Comparison of ENCODE assay signal across 8 cellular contexts in the genomic region with DNA sequence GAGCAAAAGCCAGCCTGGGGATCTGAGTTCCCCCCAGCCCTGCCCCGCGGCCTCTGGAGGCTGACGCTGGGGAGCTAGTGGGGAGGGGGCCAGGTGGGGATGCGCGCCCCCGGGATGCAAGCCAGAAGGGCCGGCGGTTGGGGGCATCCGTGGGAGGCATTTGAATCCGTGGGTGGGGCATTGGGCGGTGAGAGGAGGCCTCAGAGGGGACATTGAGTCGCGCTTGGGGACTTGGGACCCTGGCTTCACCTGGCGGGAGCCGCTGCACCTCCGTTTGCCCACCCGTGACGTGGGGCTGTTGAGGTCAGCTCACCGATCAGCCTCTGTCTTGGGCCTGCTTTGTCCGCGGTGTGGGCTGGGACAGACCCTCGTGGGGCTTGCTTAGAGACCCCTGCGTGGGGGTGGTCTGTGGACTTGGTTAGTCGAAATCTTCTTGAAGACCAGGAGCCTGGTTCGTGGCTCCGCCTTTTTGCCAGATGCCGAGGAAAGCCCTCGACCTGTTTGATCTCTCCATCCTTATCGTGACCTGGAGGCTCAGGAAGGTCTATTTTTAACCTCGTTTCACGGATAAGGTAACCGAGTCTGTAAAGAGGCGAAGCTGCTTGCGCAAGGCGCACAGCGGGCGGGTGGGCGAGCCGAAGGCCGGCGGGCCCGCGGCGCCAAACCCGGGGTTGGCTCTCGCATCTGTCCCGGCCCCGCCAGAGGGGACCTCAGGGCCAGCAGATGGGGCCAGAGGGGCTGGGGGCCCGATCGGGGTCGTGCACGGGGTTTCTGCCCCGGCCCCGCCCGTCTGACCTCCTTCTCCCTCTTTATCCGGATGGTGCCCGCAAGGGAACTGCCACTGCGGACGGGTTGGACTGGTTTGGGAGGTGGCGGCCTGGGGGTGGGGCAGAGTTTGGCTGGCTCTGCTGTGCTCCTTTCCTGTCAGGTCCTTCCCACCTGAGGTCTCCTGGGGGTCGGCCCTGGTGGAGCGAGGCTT. TPM values are rescaled to one million over a fixed set of nuclear protein-coding genes. Genes with fewer than 3 reads are reported as not detected.
DNase-seq lines count a peak whose midpoint lies in the region; ATAC-seq and TF ChIP-seq lines count a peak whose summit lies in the region.

No MANE protein-coding gene starts in this region.

- H3K9me3 ChIP-seq in hepatocyte (ENCODE audit: low read depth) = no peaks in the 10 kb centered on the region

- DNase-seq in DMS79 treated with DMSO at 0.1 percent for 48 hours (lab: John Stamatoyannopoulos, UW) (peak; percentile 47), DMS79 (lab: John Stamatoyannopoulos, UW) (no peak), WTC11 (ENCODE audit: low spot score) (peak; percentile 63), hepatocyte (ENCODE audit: low spot score) (no peak), skeletal muscle cell (ENCODE audit: low read depth) (no peak), cortex of kidney (lab: John Stamatoyannopoulos, UW) (no peak)

- H3K27ac ChIP-seq in hepatocyte = no peak overlapping the region

- H3K36me3 Mint-ChIP-seq in WTC11 = peaks cover 4% of the 10 kb centered on the region

- no peak overlapping the region; the same call in 1 of the 2 replicates for H3K27ac Mint-ChIP-seq in WTC11

- H3K4me3 ChIP-seq in hepatocyte (peak overlapping the region; percentile 33), skeletal muscle cell (ENCODE audit: low read depth, low read length) (peak overlapping the region; percentile 51)

- ATAC-seq in WTC11 = peak; percentile 24
- ATAC-seq in HG02763 (IDR thresholded peaks at IDR 0.05; ENCODE audit: unreplicated experiment) = no peak
- no peak for ATAC-seq in HG03378 (IDR thresholded peaks at IDR 0.05; ENCODE audit: unreplicated experiment)

- peaks cover 17% of the 10 kb centered on the region for H3K27me3 Mint-ChIP-seq in WTC11 (ENCODE audit: low read depth)

- peaks cover 4% of the 10 kb centered on the region for H3K27me3 ChIP-seq in hepatocyte

- H3K79me2 ChIP-seq in hepatocyte = peaks cover 6% of the 10 kb centered on the region

- peak overlapping the region; percentile 82 for H3K4me3 Mint-ChIP-seq in WTC11

- H2AFZ ChIP-seq in hepatocyte = peak overlapping the region; percentile 89

- CTCF ChIA-PET in WTC11 (lab: Charles Lee) = interaction anchor here (0.6 to 1.2 kb wide), 4 partner anchors 8 to 293 kb away, joined by 3 to 4 read pairs (median 3); a partner anchor contains a TSS

- H3K9me2 ChIP-seq in hepatocyte (replicated peaks; ENCODE audit: insufficient read depth) = no peaks in the 10 kb centered on the region

- TF ChIP-seq CTCF in WTC11 (IDR thresholded peaks at IDR 0.05) (no peak), hepatocyte (IDR thresholded peaks at IDR 0.05; ENCODE audit: poor library complexity) (no peak)

- peaks cover 37% of the 10 kb centered on the region for H3K4me1 Mint-ChIP-seq in WTC11

- H3K9me3 Mint-ChIP-seq in WTC11 = peaks cover 12% of the 10 kb centered on the region

- H3K4me2 ChIP-seq in hepatocyte = peak overlapping the region; percentile 98

- no peaks in the 10 kb centered on the region for H3K36me3 ChIP-seq in hepatocyte (replicated peaks; ENCODE audit: insufficient read depth, low read depth)

- POLR2A ChIA-PET in WTC11 (lab: Charles Lee) = no interaction called here

- 8% methylated on average over 49 of the region's 62 CpGs for WGBS in hepatocyte (ENCODE audit: low lambda C conversion rate, missing lambda C conversion rate)

- H3K4me1 ChIP-seq in hepatocyte (ENCODE audit: insufficient read depth) = no peaks in the 10 kb centered on the region

- H4K20me1 ChIP-seq in hepatocyte (ENCODE audit: insufficient read depth, poor library complexity, severe bottlenecking) = no peaks in the 10 kb centered on the region

TF ChIP-seq in WTC11, 78 proteins besides CTCF, POLR2A, EP300 and RAD21 (continues in another document):
- TF ChIP-seq, protein P1, sequence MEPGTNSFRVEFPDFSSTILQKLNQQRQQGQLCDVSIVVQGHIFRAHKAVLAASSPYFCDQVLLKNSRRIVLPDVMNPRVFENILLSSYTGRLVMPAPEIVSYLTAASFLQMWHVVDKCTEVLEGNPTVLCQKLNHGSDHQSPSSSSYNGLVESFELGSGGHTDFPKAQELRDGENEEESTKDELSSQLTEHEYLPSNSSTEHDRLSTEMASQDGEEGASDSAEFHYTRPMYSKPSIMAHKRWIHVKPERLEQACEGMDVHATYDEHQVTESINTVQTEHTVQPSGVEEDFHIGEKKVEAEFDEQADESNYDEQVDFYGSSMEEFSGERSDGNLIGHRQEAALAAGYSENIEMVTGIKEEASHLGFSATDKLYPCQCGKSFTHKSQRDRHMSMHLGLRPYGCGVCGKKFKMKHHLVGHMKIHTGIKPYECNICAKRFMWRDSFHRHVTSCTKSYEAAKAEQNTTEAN (CRISPR knock-in tag; IDR thresholded peaks at IDR 0.05) = no peak
- TF ChIP-seq TEAD4 (CRISPR knock-in tag; IDR thresholded peaks at IDR 0.05) (no peak), JUN (CRISPR knock-in tag; IDR thresholded peaks at IDR 0.05) (no peak), SP1 (CRISPR knock-in tag; conservative IDR thresholded peaks at IDR 0.05) (0 out of 2 replicates have a peak, but pooled peaks have one; percentile 34), ZBTB21 (CRISPR knock-in tag; IDR thresholded peaks at IDR 0.05; ENCODE audit: borderline replicate concordance) (no peak), ETV6 (CRISPR knock-in tag; IDR thresholded peaks at IDR 0.05) (no peak)
- TF ChIP-seq, protein P2, sequence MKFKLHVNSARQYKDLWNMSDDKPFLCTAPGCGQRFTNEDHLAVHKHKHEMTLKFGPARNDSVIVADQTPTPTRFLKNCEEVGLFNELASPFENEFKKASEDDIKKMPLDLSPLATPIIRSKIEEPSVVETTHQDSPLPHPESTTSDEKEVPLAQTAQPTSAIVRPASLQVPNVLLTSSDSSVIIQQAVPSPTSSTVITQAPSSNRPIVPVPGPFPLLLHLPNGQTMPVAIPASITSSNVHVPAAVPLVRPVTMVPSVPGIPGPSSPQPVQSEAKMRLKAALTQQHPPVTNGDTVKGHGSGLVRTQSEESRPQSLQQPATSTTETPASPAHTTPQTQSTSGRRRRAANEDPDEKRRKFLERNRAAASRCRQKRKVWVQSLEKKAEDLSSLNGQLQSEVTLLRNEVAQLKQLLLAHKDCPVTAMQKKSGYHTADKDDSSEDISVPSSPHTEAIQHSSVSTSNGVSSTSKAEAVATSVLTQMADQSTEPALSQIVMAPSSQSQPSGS (CRISPR knock-in tag; IDR thresholded peaks at IDR 0.05; ENCODE audit: borderline replicate concordance, low read depth) = no peak
- TF ChIP-seq, protein P3, sequence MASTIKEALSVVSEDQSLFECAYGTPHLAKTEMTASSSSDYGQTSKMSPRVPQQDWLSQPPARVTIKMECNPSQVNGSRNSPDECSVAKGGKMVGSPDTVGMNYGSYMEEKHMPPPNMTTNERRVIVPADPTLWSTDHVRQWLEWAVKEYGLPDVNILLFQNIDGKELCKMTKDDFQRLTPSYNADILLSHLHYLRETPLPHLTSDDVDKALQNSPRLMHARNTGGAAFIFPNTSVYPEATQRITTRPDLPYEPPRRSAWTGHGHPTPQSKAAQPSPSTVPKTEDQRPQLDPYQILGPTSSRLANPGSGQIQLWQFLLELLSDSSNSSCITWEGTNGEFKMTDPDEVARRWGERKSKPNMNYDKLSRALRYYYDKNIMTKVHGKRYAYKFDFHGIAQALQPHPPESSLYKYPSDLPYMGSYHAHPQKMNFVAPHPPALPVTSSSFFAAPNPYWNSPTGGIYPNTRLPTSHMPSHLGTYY (CRISPR knock-in tag; IDR thresholded peaks at IDR 0.05) = no peak
- TF ChIP-seq, protein P4, sequence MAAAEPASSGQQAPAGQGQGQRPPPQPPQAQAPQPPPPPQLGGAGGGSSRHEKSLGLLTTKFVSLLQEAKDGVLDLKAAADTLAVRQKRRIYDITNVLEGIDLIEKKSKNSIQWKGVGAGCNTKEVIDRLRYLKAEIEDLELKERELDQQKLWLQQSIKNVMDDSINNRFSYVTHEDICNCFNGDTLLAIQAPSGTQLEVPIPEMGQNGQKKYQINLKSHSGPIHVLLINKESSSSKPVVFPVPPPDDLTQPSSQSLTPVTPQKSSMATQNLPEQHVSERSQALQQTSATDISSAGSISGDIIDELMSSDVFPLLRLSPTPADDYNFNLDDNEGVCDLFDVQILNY (CRISPR knock-in tag; IDR thresholded peaks at IDR 0.05) = 0 out of 2 replicates have a peak, but pooled peaks have one; percentile 43
- TF ChIP-seq, protein P5, sequence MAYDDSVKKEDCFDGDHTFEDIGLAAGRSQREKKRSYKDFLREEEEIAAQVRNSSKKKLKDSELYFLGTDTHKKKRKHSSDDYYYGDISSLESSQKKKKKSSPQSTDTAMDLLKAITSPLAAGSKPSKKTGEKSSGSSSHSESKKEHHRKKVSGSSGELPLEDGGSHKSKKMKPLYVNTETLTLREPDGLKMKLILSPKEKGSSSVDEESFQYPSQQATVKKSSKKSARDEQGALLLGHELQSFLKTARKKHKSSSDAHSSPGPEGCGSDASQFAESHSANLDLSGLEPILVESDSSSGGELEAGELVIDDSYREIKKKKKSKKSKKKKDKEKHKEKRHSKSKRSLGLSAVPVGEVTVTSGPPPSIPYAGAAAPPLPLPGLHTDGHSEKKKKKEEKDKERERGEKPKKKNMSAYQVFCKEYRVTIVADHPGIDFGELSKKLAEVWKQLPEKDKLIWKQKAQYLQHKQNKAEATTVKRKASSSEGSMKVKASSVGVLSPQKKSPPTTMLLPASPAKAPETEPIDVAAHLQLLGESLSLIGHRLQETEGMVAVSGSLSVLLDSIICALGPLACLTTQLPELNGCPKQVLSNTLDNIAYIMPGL (CRISPR knock-in tag; IDR thresholded peaks at IDR 0.05) = peak; percentile 42; the same call in 1 of the 2 replicates
- TF ChIP-seq, protein P6, sequence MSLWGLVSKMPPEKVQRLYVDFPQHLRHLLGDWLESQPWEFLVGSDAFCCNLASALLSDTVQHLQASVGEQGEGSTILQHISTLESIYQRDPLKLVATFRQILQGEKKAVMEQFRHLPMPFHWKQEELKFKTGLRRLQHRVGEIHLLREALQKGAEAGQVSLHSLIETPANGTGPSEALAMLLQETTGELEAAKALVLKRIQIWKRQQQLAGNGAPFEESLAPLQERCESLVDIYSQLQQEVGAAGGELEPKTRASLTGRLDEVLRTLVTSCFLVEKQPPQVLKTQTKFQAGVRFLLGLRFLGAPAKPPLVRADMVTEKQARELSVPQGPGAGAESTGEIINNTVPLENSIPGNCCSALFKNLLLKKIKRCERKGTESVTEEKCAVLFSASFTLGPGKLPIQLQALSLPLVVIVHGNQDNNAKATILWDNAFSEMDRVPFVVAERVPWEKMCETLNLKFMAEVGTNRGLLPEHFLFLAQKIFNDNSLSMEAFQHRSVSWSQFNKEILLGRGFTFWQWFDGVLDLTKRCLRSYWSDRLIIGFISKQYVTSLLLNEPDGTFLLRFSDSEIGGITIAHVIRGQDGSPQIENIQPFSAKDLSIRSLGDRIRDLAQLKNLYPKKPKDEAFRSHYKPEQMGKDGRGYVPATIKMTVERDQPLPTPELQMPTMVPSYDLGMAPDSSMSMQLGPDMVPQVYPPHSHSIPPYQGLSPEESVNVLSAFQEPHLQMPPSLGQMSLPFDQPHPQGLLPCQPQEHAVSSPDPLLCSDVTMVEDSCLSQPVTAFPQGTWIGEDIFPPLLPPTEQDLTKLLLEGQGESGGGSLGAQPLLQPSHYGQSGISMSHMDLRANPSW (CRISPR knock-in tag; conservative IDR thresholded peaks at IDR 0.05; ENCODE audit: low read depth) = no peak

RNA-seq across cellular contexts. Expression of a gene that starts 8.3 kb away (rescaled TPM):
- total RNA-seq in WTC11 (2021) (17.2 to 18.8 TPM (median 18.0 TPM) in 3 replicates), hepatocyte (4.4 and 4.6 TPM in 2 replicates)
- 6.1 and 8.9 TPM in 2 replicates for polyA plus RNA-seq in hepatocyte

Comparison
In these comparisons a context has a peak if more than half of its experiments do, and no peak if none do; other contexts are left out.
1. DNase-seq: peak in DMS79 treated with DMSO at 0.1 percent for 48 hours (single experiment) and WTC11 (single experiment); none in DMS79 (single experiment), hepatocyte (single experiment), skeletal muscle cell (single experiment) and cortex of kidney (single experiment).